ENCODE assay signal across 1 cellular context in the genomic region with DNA sequence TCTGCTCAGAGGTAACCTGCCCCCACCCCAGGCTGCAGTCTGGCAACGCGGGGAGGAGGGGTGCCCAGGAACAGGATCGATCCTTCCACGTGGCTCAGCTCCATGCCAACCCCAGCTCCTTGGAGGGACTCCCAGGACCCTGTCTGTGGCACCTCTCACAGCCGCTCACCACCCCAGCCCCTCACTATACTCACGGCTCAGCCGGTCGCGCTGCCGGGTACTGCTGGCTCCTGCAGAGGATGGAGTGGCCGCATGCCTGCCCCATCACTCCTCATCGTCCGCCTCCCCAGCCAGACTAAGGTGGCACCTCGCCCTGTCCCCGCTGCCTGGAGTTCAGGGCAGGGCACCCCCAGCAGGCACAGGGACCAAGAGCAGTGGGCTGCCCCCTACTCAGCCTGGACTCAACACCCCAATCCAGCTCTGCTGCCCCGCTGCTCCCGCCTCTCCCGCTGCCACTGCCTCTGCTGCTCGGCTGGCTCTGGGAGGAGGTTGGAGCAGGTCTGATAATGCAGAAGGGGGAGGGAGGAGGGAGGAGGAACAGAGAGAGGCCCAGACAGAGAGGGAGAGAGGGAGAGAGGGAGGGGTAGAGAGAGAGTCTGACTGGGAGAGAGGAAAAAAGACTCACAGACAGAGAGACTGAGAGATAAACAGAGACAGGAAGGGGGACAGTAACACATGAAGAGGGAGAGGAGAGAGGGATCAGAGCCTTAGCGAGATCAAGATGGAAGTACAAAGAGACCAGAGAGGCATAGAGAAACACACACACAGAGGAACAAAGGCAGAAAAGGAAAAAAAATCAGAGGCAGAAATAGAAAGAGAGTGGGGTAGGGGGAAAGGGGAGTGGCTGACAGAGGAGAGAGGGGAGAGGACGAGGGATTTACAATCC.
TF ChIP-seq lines count a peak whose summit lies in the region.

PDE2A (minus strand) TSS at position 480 of the 886 bp plus-strand sequence; CDS start at position 265, 215 bp downstream.

TF ChIP-seq in GM12878, 131 proteins besides CTCF, POLR2A, EP300 and RAD21:
- TF ChIP-seq, protein P1, sequence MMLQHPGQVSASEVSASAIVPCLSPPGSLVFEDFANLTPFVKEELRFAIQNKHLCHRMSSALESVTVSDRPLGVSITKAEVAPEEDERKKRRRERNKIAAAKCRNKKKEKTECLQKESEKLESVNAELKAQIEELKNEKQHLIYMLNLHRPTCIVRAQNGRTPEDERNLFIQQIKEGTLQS (IDR thresholded peaks at IDR 0.05; ENCODE audit: borderline replicate concordance, extremely low read depth, low read depth, low read length): no peak
- TF ChIP-seq CHD2 (IDR thresholded peaks at IDR 0.05; ENCODE audit: borderline replicate concordance, low read depth, low read length) (no peak), IRF4 (IDR thresholded peaks at IDR 0.05; ENCODE audit: low read depth, low read length) (no peak), DPF2 (IDR thresholded peaks at IDR 0.05) (no peak), ZNF274 (IDR thresholded peaks at IDR 0.05; ENCODE audit: insufficient read depth, insufficient read length) (no peak), GABPA (IDR thresholded peaks at IDR 0.05; ENCODE audit: low read depth) (no peak), RFX5 (IDR thresholded peaks at IDR 0.05; ENCODE audit: low read depth, low read length) (no peak), ZBED1 (IDR thresholded peaks at IDR 0.05; ENCODE audit: borderline replicate concordance) (no peak)
- TF ChIP-seq, protein P2, sequence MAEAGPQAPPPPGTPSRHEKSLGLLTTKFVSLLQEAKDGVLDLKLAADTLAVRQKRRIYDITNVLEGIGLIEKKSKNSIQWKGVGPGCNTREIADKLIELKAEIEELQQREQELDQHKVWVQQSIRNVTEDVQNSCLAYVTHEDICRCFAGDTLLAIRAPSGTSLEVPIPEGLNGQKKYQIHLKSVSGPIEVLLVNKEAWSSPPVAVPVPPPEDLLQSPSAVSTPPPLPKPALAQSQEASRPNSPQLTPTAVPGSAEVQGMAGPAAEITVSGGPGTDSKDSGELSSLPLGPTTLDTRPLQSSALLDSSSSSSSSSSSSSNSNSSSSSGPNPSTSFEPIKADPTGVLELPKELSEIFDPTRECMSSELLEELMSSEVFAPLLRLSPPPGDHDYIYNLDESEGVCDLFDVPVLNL (IDR thresholded peaks at IDR 0.05; ENCODE audit: low read depth, low read length): no peak
- TF ChIP-seq, protein P3, sequence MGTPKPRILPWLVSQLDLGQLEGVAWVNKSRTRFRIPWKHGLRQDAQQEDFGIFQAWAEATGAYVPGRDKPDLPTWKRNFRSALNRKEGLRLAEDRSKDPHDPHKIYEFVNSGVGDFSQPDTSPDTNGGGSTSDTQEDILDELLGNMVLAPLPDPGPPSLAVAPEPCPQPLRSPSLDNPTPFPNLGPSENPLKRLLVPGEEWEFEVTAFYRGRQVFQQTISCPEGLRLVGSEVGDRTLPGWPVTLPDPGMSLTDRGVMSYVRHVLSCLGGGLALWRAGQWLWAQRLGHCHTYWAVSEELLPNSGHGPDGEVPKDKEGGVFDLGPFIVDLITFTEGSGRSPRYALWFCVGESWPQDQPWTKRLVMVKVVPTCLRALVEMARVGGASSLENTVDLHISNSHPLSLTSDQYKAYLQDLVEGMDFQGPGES (IDR thresholded peaks at IDR 0.05): no peak
TF ChIP-seq in GM12878: peak in this region for 0.
